ENCODE assay signal across 9 cellular contexts in genomic region chr12:12791756-12792346, GRCh38. TPM values are rescaled to one million over a fixed set of nuclear protein-coding genes. Genes with fewer than 3 reads are reported as not detected.
A peak's percentile ranks its signal among the peaks of the same experiment; 100 is the strongest.
DNase-seq lines count a peak whose midpoint lies in the region; ATAC-seq and TF ChIP-seq lines count a peak whose summit lies in the region.
"Had no signal": no experiment of that assay in that cellular context is flagged by ENCODE, and none has a peak within 500 bp of the region (broad histone marks: within the 10 kb centered on the region; RNA-seq: fewer than 3 reads in every experiment).

No MANE protein-coding gene starts in this region.

- TF ChIP-seq POLR2A in testis (IDR thresholded peaks at IDR 0.05), result no peak

- H3K27me3 ChIP-seq in testis, result no peaks in the 10 kb centered on the region

- peak overlapping the region in 1 of 2 donors; percentile 33 for H3K27ac ChIP-seq in testis

- no peak for TF ChIP-seq CTCF in testis (IDR thresholded peaks at IDR 0.05)

- no peaks in the 10 kb centered on the region for H3K9me3 ChIP-seq in testis

- peaks cover 37% of the 10 kb centered on the region for H3K4me1 ChIP-seq in testis

- 29 to 39% methylated on average over 7 of the region's 7 CpGs for WGBS in testis, 2 donors

- no peak overlapping the region for H3K4me3 ChIP-seq in testis

- intact Hi-C loops in testis (cut with DNase I; ENCODE audit: low total_unique reads), result no loop called here

- no peaks in the 10 kb centered on the region for H3K36me3 ChIP-seq in testis (ENCODE audit: low read depth, missing control alignments)

- ATAC-seq in SK-N-SH treated with all-trans-retinoic acid at 6 μM for 48 hours, result peak; percentile 77

- peak; percentile 44 for DNase-seq in NCI-H146 (lab: John Stamatoyannopoulos, UW)
- no peak for DNase-seq in NCI-H146 treated with DMSO at 0.1 percent for 48 hours (lab: John Stamatoyannopoulos, UW; ENCODE audit: unreplicated experiment)
- DNase-seq in kidney tubule cell (ENCODE audit: low spot score), result peak; percentile 11
- peak; percentile 74 for DNase-seq in testis
- DNase-seq in germinal center (ENCODE audit: low spot score), result no peak
- DNase-seq in superior temporal gyrus (ENCODE audit: extremely low spot score), result no peak
- no peak for DNase-seq in activated CD4-positive, alpha-beta T cell treated with anti-CD3 and anti-CD28 coated beads for 1 hour
- DNase-seq: activated CD4-positive, alpha-beta T cell treated with anti-CD3 and anti-CD28 coated beads for 48 hours had no signal

TF ChIP-seq in SK-N-SH treated with all-trans-retinoic acid at 6 μM for 48 hours, 23 proteins besides CTCF, POLR2A, EP300 and RAD21:
- no peak for TF ChIP-seq ESRRG (CRISPR knock-in tag; IDR thresholded peaks at IDR 0.05)
- no peak for TF ChIP-seq ZNF70 (CRISPR knock-in tag; IDR thresholded peaks at IDR 0.05)
- peak; percentile 94; the same call in 1 of the 2 replicates for TF ChIP-seq SNAI2 (CRISPR knock-in tag; IDR thresholded peaks at IDR 0.05)
- no peak for TF ChIP-seq GLIS3 (CRISPR knock-in tag; IDR thresholded peaks at IDR 0.05)
- TF ChIP-seq TSHZ2 (CRISPR knock-in tag; IDR thresholded peaks at IDR 0.05), result peak; percentile 46; the same call in 1 of the 2 replicates
- peak; percentile 55 for TF ChIP-seq TCF4 (CRISPR knock-in tag; IDR thresholded peaks at IDR 0.05; ENCODE audit: borderline replicate concordance)
- TF ChIP-seq, protein P1, sequence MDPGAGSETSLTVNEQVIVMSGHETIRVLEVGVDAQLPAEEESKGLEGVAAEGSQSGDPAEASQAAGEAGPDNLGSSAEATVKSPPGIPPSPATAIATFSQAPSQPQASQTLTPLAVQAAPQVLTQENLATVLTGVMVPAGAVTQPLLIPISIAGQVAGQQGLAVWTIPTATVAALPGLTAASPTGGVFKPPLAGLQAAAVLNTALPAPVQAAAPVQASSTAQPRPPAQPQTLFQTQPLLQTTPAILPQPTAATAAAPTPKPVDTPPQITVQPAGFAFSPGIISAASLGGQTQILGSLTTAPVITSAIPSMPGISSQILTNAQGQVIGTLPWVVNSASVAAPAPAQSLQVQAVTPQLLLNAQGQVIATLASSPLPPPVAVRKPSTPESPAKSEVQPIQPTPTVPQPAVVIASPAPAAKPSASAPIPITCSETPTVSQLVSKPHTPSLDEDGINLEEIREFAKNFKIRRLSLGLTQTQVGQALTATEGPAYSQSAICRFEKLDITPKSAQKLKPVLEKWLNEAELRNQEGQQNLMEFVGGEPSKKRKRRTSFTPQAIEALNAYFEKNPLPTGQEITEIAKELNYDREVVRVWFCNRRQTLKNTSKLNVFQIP (CRISPR knock-in tag; IDR thresholded peaks at IDR 0.05; ENCODE audit: borderline replicate concordance, low read depth), result no peak
- no peak for TF ChIP-seq PPARA (CRISPR knock-in tag; IDR thresholded peaks at IDR 0.05; ENCODE audit: borderline replicate concordance)
- TF ChIP-seq RARB (CRISPR knock-in tag; IDR thresholded peaks at IDR 0.05), result no peak
- no peak for TF ChIP-seq ZFP3 (CRISPR knock-in tag; IDR thresholded peaks at IDR 0.05)
- no peak for TF ChIP-seq CREB5 (CRISPR knock-in tag; IDR thresholded peaks at IDR 0.05; ENCODE audit: low read depth)
- TF ChIP-seq OSR1 (CRISPR knock-in tag; IDR thresholded peaks at IDR 0.05), result no peak
- TF ChIP-seq ISL1 (CRISPR knock-in tag; IDR thresholded peaks at IDR 0.05), result peak; percentile 74
- no peak for TF ChIP-seq CSRNP3 (CRISPR knock-in tag; IDR thresholded peaks at IDR 0.05)
- no peak for TF ChIP-seq BACH2 (CRISPR knock-in tag; IDR thresholded peaks at IDR 0.05; ENCODE audit: borderline replicate concordance)
- no peak for TF ChIP-seq ZFP30 (CRISPR knock-in tag; IDR thresholded peaks at IDR 0.05)
- no peak for TF ChIP-seq ZNF565 (CRISPR knock-in tag; conservative IDR thresholded peaks at IDR 0.05; ENCODE audit: low read depth)
- no peak for TF ChIP-seq ZC3H10 (CRISPR knock-in tag; IDR thresholded peaks at IDR 0.05)
- TF ChIP-seq ZNF8 (CRISPR knock-in tag; IDR thresholded peaks at IDR 0.05), result no peak
- no peak for TF ChIP-seq TOX (CRISPR knock-in tag; IDR thresholded peaks at IDR 0.05; ENCODE audit: borderline replicate concordance)
- TF ChIP-seq ARNTL (CRISPR knock-in tag; IDR thresholded peaks at IDR 0.05; ENCODE audit: borderline replicate concordance, low read depth), result no peak
- TF ChIP-seq, protein P2, sequence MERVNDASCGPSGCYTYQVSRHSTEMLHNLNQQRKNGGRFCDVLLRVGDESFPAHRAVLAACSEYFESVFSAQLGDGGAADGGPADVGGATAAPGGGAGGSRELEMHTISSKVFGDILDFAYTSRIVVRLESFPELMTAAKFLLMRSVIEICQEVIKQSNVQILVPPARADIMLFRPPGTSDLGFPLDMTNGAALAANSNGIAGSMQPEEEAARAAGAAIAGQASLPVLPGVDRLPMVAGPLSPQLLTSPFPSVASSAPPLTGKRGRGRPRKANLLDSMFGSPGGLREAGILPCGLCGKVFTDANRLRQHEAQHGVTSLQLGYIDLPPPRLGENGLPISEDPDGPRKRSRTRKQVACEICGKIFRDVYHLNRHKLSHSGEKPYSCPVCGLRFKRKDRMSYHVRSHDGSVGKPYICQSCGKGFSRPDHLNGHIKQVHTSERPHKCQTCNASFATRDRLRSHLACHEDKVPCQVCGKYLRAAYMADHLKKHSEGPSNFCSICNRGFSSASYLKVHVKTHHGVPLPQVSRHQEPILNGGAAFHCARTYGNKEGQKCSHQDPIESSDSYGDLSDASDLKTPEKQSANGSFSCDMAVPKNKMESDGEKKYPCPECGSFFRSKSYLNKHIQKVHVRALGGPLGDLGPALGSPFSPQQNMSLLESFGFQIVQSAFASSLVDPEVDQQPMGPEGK (CRISPR knock-in tag; IDR thresholded peaks at IDR 0.05; ENCODE audit: borderline replicate concordance), result no peak

RNA-seq across cellular contexts. Expression of gene APOLD1, which starts 6.4 kb away (rescaled TPM):
- 1 to 10 TPM; 9.2 to 9.7 TPM for total RNA-seq in testis
- polyA plus RNA-seq in testis (ENCODE audit: insufficient read depth, low read depth, low replicate concordance), result 8.2 TPM

RNA-seq across cellular contexts. Expression of gene DDX47, which starts 21.3 kb away (rescaled TPM):
- 10 to 100 TPM; 82.4 to 85.4 TPM for total RNA-seq in testis
- 52.4 TPM for polyA plus RNA-seq in testis (ENCODE audit: insufficient read depth, low read depth, low replicate concordance)

Comparison
In these comparisons a context has a peak if more than half of its experiments do, and no peak if none do; other contexts are left out.
1. DNase-seq: peak in NCI-H146 (single experiment), kidney tubule cell (single experiment) and testis (single experiment); none in NCI-H146 treated with DMSO at 0.1 percent for 48 hours (single experiment), germinal center (single experiment), superior temporal gyrus (single experiment) and activated CD4-positive, alpha-beta T cell treated with anti-CD3 and anti-CD28 coated beads for 1 hour (single experiment).